In the genomic region with DNA sequence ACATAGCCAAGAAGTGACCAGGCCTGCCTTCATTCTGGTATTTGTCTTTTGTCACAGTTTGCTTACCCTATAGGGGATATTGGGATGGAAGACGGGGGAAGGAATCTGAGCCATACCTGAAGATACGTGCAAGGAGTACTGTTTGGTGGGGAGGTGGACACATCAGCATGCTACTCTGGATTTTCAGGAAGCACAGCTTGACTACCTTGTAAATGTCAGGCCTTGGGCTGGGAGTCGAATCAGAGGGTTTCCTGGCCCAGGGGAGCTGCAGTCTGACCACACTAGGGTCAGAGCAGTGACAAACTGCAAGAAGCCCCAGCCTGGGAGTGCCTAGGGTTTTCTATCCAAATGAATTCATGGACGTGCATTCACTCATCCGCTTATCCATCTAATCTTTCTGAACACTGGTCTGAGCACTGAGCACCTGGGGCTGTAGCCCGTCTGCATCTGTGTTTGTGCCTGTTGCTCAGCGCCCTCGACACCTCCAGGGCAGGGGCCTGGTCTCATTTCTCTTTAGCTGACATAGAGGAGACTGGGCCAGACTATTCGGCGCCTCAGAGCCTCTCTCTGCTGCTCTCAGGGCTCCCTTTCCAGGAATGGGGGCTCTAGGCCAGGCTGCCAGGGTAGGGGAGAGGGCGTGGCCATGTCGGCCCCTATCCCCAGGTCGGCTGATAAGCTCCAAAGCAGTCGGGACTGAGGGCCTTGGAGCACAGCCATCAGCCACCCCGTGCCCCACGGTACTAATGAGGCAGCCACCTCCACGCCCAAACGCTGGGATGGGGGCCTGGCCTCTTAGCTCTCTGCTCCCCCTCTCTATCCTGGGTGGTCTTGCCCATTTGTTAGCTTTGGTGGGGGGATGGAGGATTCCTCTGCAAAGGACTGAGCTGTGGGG, we compare ENCODE assay signal across 22 cellular contexts. TPM values are rescaled to one million over a fixed set of nuclear protein-coding genes. Genes with fewer than 3 reads are reported as not detected.
DNase-seq lines count a peak whose midpoint lies in the region; ATAC-seq and TF ChIP-seq lines count a peak whose summit lies in the region.
"Had no signal": no experiment of that assay in that cellular context is flagged by ENCODE, and none has a peak within 500 bp of the region (broad histone marks: within the 10 kb centered on the region; RNA-seq: fewer than 3 reads in every experiment).

No MANE protein-coding gene starts in this region.

- no peaks in the 10 kb centered on the region for H3K27me3 ChIP-seq in H7 (ENCODE audit: control insufficient read depth, insufficient read depth, low read length)
- H3K27me3 ChIP-seq in SJCRH30: no peaks in the 10 kb centered on the region

- H3K9me3 Mint-ChIP-seq in progenitor cell of endocrine pancreas (ENCODE audit: low read depth): no peaks in the 10 kb centered on the region

- H3K4me3 Mint-ChIP-seq in progenitor cell of endocrine pancreas (ENCODE audit: low read depth): no peak overlapping the region

- H3K4me3 ChIP-seq in H7 (ENCODE audit: insufficient read depth, low read depth, low read length) (no peak overlapping the region), SJCRH30 (no peak overlapping the region)
- H3K4me3 ChIP-seq: esophagus squamous epithelium, GM12878, GM23248 had no signal

- H3K27me3 Mint-ChIP-seq in progenitor cell of endocrine pancreas: peaks cover 13% of the 10 kb centered on the region

- peak overlapping the region; percentile 62 for H3K27ac Mint-ChIP-seq in progenitor cell of endocrine pancreas

- 0 out of 2 replicates have a peak, but pooled peaks cover 3% of the 10 kb centered on the region for H3K4me1 ChIP-seq in SJCRH30

- ATAC-seq in HG02973 (IDR thresholded peaks at IDR 0.05; ENCODE audit: unreplicated experiment): no peak
- ATAC-seq: GM12878, left ventricle myocardium superior had no signal

- TF ChIP-seq CTCF in progenitor cell of endocrine pancreas (IDR thresholded peaks at IDR 0.05; ENCODE audit: unreplicated experiment): no peak

- no peaks in the 10 kb centered on the region for H3K36me3 Mint-ChIP-seq in progenitor cell of endocrine pancreas (ENCODE audit: insufficient read depth)

- H3K4me1 Mint-ChIP-seq in progenitor cell of endocrine pancreas (ENCODE audit: low read depth): peaks cover 29% of the 10 kb centered on the region

- DNase-seq in H7 (peak; percentile 60), SJCRH30 (peak; percentile 7 to 17), islet precursor cell (peak; percentile 95), progenitor cell of endocrine pancreas (ENCODE audit: low spot score, unreplicated experiment) (no peak), NCI-H345 (lab: John Stamatoyannopoulos, UW) (no peak), NAMALWA (ENCODE audit: low spot score) (no peak), hepatic stellate cell (ENCODE audit: low spot score) (no peak)
- DNase-seq: activated CD4-positive, alpha-beta T cell treated with anti-CD3 and anti-CD28 coated beads, Interleukin-2, amount 50 U/mL, for 1 hour; activated CD8-positive, alpha-beta memory T cell treated with anti-CD3 and anti-CD28 coated beads, Interleukin-2, amount 50 U/mL, for 48 hours; amniotic stem cell; central memory CD4-positive, alpha-beta T cell; effector CD4-positive, alpha-beta T cell; esophagus squamous epithelium; GM23248; KBM-7; left ventricle myocardium superior; NCI-H1930; NCI-H446 treated with DMSO at 0.1 percent for 48 hours; posterior cingulate gyrus; substantia nigra had no signal

- H3K9me3 ChIP-seq in SJCRH30 (replicated peaks): no peaks in the 10 kb centered on the region
- H3K9me3 ChIP-seq: esophagus squamous epithelium had no signal

- no peaks in the 10 kb centered on the region for H3K36me3 ChIP-seq in H7 (replicated peaks; ENCODE audit: control insufficient read depth, insufficient read depth, low read length)
- H3K36me3 ChIP-seq in SJCRH30: no peaks in the 10 kb centered on the region
- H3K36me3 ChIP-seq: esophagus squamous epithelium had no signal

- H3K27ac ChIP-seq in SJCRH30: no peak overlapping the region
- H3K27ac ChIP-seq: GM23248 had no signal

RNA-seq across cellular contexts. Expression of a gene that starts 47.0 kb away (rescaled TPM):
- 90.9 and 93.7 TPM in 2 replicates for total RNA-seq in H7 (2014; rRNA removed; shearing (Covaris generic))
- 64.8 and 73.2 TPM in 2 replicates for total RNA-seq in SJCRH30 (2014; rRNA removed; shearing (Covaris generic))
- total RNA-seq in progenitor cell of endocrine pancreas: 49.7 and 54.7 TPM in 2 replicates

Comparison
In these comparisons a context has a peak if more than half of its experiments do, and no peak if none do; other contexts are left out.
1. DNase-seq: peak in H7 (single experiment), SJCRH30 (2 of 2) and islet precursor cell (single experiment); none in progenitor cell of endocrine pancreas (single experiment), NCI-H345 (single experiment), NAMALWA (single experiment) and hepatic stellate cell (single experiment).